1 cellular context compared by ENCODE assay signal in the genomic region with DNA sequence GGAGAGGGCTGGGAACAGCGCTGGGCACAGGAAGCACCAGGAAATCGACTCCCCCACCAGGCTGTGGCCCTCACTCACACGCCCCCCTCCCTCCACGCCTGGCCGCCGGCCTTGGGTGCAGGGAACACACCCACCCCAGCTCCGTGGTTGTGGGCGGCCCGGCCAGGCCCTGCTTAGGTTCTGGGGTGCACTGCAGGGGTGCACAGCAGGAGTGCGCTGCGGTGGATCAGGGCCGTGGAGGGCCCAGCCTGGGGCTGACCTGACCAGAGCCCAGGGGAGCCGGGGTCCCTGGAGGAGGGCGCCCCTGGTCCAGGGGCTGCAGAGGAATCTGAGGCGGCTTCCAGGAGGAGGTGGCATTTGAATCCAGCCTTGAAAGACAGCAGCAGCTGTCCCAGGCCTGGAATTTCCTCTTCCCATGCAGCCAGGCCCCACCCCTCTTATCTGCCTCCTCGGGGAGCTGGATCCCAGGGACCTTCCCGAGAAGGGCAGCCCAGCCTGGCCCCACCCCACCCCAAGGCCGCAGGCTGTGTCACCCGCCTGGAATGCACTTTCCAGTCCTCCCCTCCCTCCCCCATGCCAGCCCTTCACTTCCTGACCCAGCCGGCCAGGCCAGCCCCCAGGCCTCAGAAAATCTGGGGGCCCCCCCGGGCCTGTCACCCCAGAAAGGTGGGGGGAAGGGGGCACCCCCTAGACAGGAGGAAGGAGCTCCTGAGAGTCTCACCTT.
TF ChIP-seq lines count a peak whose summit lies in the region.

No MANE protein-coding gene starts in this region.

TF ChIP-seq in HepG2, 621 proteins besides CTCF, POLR2A, EP300 and RAD21 (continued from another document and continues in another):
- TF ChIP-seq, protein P1, sequence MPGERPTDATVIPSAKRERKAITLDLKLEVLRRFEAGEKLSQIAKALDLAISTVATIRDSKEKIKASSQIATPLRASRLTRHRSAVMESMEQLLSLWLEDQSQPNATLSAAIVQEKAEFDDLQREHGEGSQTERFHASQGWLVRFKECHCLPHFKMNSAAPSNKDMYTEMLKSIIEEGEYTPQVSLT (CRISPR knock-in tag; IDR thresholded peaks at IDR 0.05; ENCODE audit: borderline replicate concordance, low read depth): no peak
- TF ChIP-seq XBP1 (CRISPR knock-in tag; IDR thresholded peaks at IDR 0.05) (no peak), HNRNPH1 (optimal IDR thresholded peaks at IDR 0.05; ENCODE audit: low read depth, low read length) (no peak), KDM3A (CRISPR knock-in tag; IDR thresholded peaks at IDR 0.05; ENCODE audit: low read depth) (no peak), ZNF143 (CRISPR knock-in tag; IDR thresholded peaks at IDR 0.05) (no peak), FOSL1 (CRISPR knock-in tag; IDR thresholded peaks at IDR 0.05; ENCODE audit: borderline replicate concordance) (peak; percentile 68; the same call in 1 of the 2 replicates), HDAC6 (IDR thresholded peaks at IDR 0.05; ENCODE audit: low read depth, low read length) (no peak), CAMTA2 (CRISPR knock-in tag; IDR thresholded peaks at IDR 0.05; ENCODE audit: borderline replicate concordance) (no peak), NCOA5 (CRISPR knock-in tag; IDR thresholded peaks at IDR 0.05) (no peak), PHF8 (CRISPR knock-in tag; IDR thresholded peaks at IDR 0.05) (0 out of 2 replicates have a peak, but pooled peaks have one; percentile 7), ZNF577 (CRISPR knock-in tag; IDR thresholded peaks at IDR 0.05; ENCODE audit: borderline replicate concordance, low read depth) (no peak), SETDB1 (CRISPR knock-in tag; IDR thresholded peaks at IDR 0.05; ENCODE audit: borderline replicate concordance) (no peak), ZNF773 (CRISPR knock-in tag; IDR thresholded peaks at IDR 0.05; ENCODE audit: borderline replicate concordance) (no peak), CCAR2 (optimal IDR thresholded peaks at IDR 0.05; ENCODE audit: low read depth, low read length) (no peak), ZNF260 (CRISPR knock-in tag; IDR thresholded peaks at IDR 0.05; ENCODE audit: borderline replicate concordance, low read depth) (no peak), ARID2 (CRISPR knock-in tag; IDR thresholded peaks at IDR 0.05; ENCODE audit: borderline replicate concordance) (no peak), YY1 (IDR thresholded peaks at IDR 0.05; ENCODE audit: insufficient read depth, insufficient replicate concordance, low read depth, low read length) (no peak), TBP (CRISPR knock-in tag; IDR thresholded peaks at IDR 0.05) (no peak), RFXAP (CRISPR knock-in tag; IDR thresholded peaks at IDR 0.05; ENCODE audit: borderline replicate concordance) (0 out of 2 replicates have a peak, but pooled peaks have one; percentile 28), DNMT1 (CRISPR knock-in tag; IDR thresholded peaks at IDR 0.05) (no peak), U2AF2 (IDR thresholded peaks at IDR 0.05; ENCODE audit: low read depth, low read length) (no peak), RBFOX2 (IDR thresholded peaks at IDR 0.05; ENCODE audit: low read depth, low read length) (no peak), ZNF317 (CRISPR knock-in tag; IDR thresholded peaks at IDR 0.05) (0 out of 2 replicates have a peak, but pooled peaks have one; percentile 19), HOXA5 (CRISPR knock-in tag; IDR thresholded peaks at IDR 0.05) (0 out of 2 replicates have a peak, but pooled peaks have one; percentile 15), ZIK1 (CRISPR knock-in tag; IDR thresholded peaks at IDR 0.05; ENCODE audit: borderline replicate concordance, low read depth) (no peak), GATAD2A (CRISPR knock-in tag; IDR thresholded peaks at IDR 0.05) (0 out of 2 replicates have a peak, but pooled peaks have one; percentile 20), ZSCAN21 (CRISPR knock-in tag; IDR thresholded peaks at IDR 0.05; ENCODE audit: borderline replicate concordance) (no peak), ZKSCAN1 (IDR thresholded peaks at IDR 0.05; ENCODE audit: low read length) (no peak), MTA3 (CRISPR knock-in tag; IDR thresholded peaks at IDR 0.05) (no peak), PHF5A (CRISPR knock-in tag; IDR thresholded peaks at IDR 0.05; ENCODE audit: low read depth, unreplicated experiment) (no peak), ZKSCAN8 (CRISPR knock-in tag; IDR thresholded peaks at IDR 0.05; ENCODE audit: borderline replicate concordance) (no peak)
- TF ChIP-seq, protein P2, sequence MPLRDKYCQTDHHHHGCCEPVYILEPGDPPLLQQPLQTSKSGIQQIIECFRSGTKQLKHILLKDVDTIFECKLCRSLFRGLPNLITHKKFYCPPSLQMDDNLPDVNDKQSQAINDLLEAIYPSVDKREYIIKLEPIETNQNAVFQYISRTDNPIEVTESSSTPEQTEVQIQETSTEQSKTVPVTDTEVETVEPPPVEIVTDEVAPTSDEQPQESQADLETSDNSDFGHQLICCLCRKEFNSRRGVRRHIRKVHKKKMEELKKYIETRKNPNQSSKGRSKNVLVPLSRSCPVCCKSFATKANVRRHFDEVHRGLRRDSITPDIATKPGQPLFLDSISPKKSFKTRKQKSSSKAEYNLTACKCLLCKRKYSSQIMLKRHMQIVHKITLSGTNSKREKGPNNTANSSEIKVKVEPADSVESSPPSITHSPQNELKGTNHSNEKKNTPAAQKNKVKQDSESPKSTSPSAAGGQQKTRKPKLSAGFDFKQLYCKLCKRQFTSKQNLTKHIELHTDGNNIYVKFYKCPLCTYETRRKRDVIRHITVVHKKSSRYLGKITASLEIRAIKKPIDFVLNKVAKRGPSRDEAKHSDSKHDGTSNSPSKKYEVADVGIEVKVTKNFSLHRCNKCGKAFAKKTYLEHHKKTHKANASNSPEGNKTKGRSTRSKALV (CRISPR knock-in tag; IDR thresholded peaks at IDR 0.05): 0 out of 2 replicates have a peak, but pooled peaks have one; percentile 37
- TF ChIP-seq, protein P3, sequence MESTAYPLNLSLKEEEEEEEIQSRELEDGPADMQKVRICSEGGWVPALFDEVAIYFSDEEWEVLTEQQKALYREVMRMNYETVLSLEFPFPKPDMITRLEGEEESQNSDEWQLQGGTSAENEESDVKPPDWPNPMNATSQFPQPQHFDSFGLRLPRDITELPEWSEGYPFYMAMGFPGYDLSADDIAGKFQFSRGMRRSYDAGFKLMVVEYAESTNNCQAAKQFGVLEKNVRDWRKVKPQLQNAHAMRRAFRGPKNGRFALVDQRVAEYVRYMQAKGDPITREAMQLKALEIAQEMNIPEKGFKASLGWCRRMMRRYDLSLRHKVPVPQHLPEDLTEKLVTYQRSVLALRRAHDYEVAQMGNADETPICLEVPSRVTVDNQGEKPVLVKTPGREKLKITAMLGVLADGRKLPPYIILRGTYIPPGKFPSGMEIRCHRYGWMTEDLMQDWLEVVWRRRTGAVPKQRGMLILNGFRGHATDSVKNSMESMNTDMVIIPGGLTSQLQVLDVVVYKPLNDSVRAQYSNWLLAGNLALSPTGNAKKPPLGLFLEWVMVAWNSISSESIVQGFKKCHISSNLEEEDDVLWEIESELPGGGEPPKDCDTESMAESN (CRISPR knock-in tag; conservative IDR thresholded peaks at IDR 0.05): no peak
- TF ChIP-seq, protein P4, sequence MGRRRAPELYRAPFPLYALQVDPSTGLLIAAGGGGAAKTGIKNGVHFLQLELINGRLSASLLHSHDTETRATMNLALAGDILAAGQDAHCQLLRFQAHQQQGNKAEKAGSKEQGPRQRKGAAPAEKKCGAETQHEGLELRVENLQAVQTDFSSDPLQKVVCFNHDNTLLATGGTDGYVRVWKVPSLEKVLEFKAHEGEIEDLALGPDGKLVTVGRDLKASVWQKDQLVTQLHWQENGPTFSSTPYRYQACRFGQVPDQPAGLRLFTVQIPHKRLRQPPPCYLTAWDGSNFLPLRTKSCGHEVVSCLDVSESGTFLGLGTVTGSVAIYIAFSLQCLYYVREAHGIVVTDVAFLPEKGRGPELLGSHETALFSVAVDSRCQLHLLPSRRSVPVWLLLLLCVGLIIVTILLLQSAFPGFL (CRISPR knock-in tag; IDR thresholded peaks at IDR 0.05): no peak
- TF ChIP-seq, protein P5, sequence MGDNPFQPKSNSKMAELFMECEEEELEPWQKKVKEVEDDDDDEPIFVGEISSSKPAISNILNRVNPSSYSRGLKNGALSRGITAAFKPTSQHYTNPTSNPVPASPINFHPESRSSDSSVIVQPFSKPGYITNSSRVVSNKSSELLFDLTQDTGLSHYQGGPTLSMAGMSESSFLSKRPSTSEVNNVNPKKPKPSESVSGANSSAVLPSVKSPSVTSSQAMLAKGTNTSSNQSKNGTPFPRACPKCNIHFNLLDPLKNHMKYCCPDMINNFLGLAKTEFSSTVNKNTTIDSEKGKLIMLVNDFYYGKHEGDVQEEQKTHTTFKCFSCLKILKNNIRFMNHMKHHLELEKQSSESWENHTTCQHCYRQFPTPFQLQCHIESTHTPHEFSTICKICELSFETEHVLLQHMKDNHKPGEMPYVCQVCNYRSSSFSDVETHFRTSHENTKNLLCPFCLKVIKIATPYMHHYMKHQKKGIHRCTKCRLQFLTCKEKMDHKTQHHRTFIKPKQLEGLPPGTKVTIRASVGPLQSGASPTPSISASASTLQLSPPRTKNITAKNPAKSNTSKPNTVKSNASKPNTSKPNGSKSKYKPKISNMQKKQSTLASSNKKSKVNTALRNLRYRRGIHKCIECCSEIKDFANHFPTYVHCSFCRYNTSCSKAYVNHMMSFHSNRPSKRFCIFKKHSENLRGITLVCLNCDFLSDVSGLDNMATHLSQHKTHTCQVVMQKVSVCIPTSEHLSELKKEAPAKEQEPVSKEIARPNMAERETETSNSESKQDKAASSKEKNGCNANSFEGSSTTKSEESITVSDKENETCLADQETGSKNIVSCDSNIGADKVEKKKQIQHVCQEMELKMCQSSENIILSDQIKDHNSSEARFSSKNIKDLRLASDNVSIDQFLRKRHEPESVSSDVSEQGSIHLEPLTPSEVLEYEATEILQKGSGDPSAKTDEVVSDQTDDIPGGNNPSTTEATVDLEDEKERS (CRISPR knock-in tag; IDR thresholded peaks at IDR 0.05): no peak
- TF ChIP-seq, protein P6, sequence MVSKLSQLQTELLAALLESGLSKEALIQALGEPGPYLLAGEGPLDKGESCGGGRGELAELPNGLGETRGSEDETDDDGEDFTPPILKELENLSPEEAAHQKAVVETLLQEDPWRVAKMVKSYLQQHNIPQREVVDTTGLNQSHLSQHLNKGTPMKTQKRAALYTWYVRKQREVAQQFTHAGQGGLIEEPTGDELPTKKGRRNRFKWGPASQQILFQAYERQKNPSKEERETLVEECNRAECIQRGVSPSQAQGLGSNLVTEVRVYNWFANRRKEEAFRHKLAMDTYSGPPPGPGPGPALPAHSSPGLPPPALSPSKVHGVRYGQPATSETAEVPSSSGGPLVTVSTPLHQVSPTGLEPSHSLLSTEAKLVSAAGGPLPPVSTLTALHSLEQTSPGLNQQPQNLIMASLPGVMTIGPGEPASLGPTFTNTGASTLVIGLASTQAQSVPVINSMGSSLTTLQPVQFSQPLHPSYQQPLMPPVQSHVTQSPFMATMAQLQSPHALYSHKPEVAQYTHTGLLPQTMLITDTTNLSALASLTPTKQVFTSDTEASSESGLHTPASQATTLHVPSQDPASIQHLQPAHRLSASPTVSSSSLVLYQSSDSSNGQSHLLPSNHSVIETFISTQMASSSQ (IDR thresholded peaks at IDR 0.05; ENCODE audit: low read depth): no peak
- TF ChIP-seq, protein P6 (CRISPR knock-in tag; IDR thresholded peaks at IDR 0.05; ENCODE audit: borderline replicate concordance): peak; percentile 19; the same call in 1 of the 2 replicates
- TF ChIP-seq, protein P7, sequence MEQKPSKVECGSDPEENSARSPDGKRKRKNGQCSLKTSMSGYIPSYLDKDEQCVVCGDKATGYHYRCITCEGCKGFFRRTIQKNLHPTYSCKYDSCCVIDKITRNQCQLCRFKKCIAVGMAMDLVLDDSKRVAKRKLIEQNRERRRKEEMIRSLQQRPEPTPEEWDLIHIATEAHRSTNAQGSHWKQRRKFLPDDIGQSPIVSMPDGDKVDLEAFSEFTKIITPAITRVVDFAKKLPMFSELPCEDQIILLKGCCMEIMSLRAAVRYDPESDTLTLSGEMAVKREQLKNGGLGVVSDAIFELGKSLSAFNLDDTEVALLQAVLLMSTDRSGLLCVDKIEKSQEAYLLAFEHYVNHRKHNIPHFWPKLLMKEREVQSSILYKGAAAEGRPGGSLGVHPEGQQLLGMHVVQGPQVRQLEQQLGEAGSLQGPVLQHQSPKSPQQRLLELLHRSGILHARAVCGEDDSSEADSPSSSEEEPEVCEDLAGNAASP (CRISPR knock-in tag; IDR thresholded peaks at IDR 0.05; ENCODE audit: borderline replicate concordance): 0 out of 2 replicates have a peak, but pooled peaks have one; percentile 33
- TF ChIP-seq, protein P8, sequence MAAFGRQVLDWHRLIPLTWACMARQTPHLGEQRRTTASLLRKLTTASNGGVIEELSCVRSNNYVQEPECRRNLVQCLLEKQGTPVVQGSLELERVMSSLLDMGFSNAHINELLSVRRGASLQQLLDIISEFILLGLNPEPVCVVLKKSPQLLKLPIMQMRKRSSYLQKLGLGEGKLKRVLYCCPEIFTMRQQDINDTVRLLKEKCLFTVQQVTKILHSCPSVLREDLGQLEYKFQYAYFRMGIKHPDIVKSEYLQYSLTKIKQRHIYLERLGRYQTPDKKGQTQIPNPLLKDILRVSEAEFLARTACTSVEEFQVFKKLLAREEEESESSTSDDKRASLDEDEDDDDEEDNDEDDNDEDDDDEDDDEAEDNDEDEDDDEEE (CRISPR knock-in tag; IDR thresholded peaks at IDR 0.05): no peak
- TF ChIP-seq, protein P9, sequence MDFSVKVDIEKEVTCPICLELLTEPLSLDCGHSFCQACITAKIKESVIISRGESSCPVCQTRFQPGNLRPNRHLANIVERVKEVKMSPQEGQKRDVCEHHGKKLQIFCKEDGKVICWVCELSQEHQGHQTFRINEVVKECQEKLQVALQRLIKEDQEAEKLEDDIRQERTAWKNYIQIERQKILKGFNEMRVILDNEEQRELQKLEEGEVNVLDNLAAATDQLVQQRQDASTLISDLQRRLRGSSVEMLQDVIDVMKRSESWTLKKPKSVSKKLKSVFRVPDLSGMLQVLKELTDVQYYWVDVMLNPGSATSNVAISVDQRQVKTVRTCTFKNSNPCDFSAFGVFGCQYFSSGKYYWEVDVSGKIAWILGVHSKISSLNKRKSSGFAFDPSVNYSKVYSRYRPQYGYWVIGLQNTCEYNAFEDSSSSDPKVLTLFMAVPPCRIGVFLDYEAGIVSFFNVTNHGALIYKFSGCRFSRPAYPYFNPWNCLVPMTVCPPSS (IDR thresholded peaks at IDR 0.05): no peak
